Comparison of ENCODE assay signal across 8 cellular contexts in genomic region chr1:1614954-1615255, GRCh38. TPM values are rescaled to one million over a fixed set of nuclear protein-coding genes. Genes with fewer than 3 reads are reported as not detected.
DNase-seq lines count a peak whose midpoint lies in the region; ATAC-seq and TF ChIP-seq lines count a peak whose summit lies in the region.

No MANE protein-coding gene starts in this region.

- no peaks in the 10 kb centered on the region for H3K27me3 Mint-ChIP-seq in activated T-helper 1 cell treated with anti-CD3 and anti-CD28 coated beads, Interleukin-12 subunit alpha, Interleukin-12 subunit beta, Interleukin-2, Interleukin-4 antibody, amounts not matched to agents 30 ng/mL and 10 ng/mL and 1 ng/mL, durations not matched to agents 14 hours and 24 hours and 36 hours (ENCODE audit: insufficient read depth)

- peaks cover 25% of the 10 kb centered on the region for H3K4me1 Mint-ChIP-seq in activated T-helper 1 cell treated with anti-CD3 and anti-CD28 coated beads, Interleukin-12 subunit alpha, Interleukin-12 subunit beta, Interleukin-2, Interleukin-4 antibody, amounts not matched to agents 30 ng/mL and 10 ng/mL and 1 ng/mL, durations not matched to agents 14 hours and 24 hours and 36 hours (ENCODE audit: low read depth)

- no peak for TF ChIP-seq CTCF in HFF-Myc (IDR thresholded peaks at IDR 0.05; ENCODE audit: low read depth, low read length, missing control alignments)
- no peak for TF ChIP-seq CTCF in spleen (IDR thresholded peaks at IDR 0.05 in 8 of 11, conservative IDR thresholded peaks at IDR 0.05 in 3 of 11)

- H3K9me3 ChIP-seq in iPS-15b (ENCODE audit: control insufficient read depth, insufficient read depth, low read length) (no peaks in the 10 kb centered on the region), spleen (no peaks in the 10 kb centered on the region)

- peaks cover 9% of the 10 kb centered on the region for H3K36me3 ChIP-seq in iPS-15b (ENCODE audit: control insufficient read depth, insufficient read depth, low read length)
- peaks cover 0 to 22% (median 0%) of the 10 kb centered on the region in 6 donors for H3K36me3 ChIP-seq in spleen

- H3K27ac ChIP-seq in spleen = peak overlapping the region; percentile 98 to 100 (median 100)

- H3K4me1 ChIP-seq in iPS-15b (ENCODE audit: control insufficient read depth, insufficient read depth, low read length) (no peaks in the 10 kb centered on the region), spleen (peaks cover 16 to 74% (median 41%) of the 10 kb centered on the region in 6 donors)

- H3K27me3 ChIP-seq in iPS-15b (ENCODE audit: control insufficient read depth, insufficient read depth, low read length) (no peaks in the 10 kb centered on the region), spleen (replicated peaks in 1 of 7) (no peaks in the 10 kb centered on the region)

- ATAC-seq in HG03442 (IDR thresholded peaks at IDR 0.05; ENCODE audit: unreplicated experiment) (no peak), GM21423 (IDR thresholded peaks at IDR 0.05; ENCODE audit: unreplicated experiment) (no peak), GM18909 (IDR thresholded peaks at IDR 0.05; ENCODE audit: poor library complexity, unreplicated experiment) (no peak)

- intact Hi-C loops in activated T-helper 1 cell treated with anti-CD3 and anti-CD28 coated beads, Interleukin-12 subunit alpha, Interleukin-12 subunit beta, Interleukin-2, Interleukin-4 antibody, amounts not matched to agents 30 ng/mL and 10 ng/mL and 1 ng/mL, durations not matched to agents 14 hours and 24 hours and 36 hours (cut with micrococcal nuclease) = loop anchor here (1.0 to 10.0 kb wide), 11 partner anchors 16 to 780 kb away; partner anchors contain the start of genes ATAD3B, AURKAIP1, C1orf159 and CDK11A
- intact Hi-C loops in spleen (cut with DNase I; ENCODE audit: low total_unique reads) = no loop called here

- H3K4me3 Mint-ChIP-seq in activated T-helper 1 cell treated with anti-CD3 and anti-CD28 coated beads, Interleukin-12 subunit alpha, Interleukin-12 subunit beta, Interleukin-2, Interleukin-4 antibody, amounts not matched to agents 30 ng/mL and 10 ng/mL and 1 ng/mL, durations not matched to agents 14 hours and 24 hours and 36 hours = peak overlapping the region; percentile 92

- peak overlapping the region; percentile 99 for H3K27ac Mint-ChIP-seq in activated T-helper 1 cell treated with anti-CD3 and anti-CD28 coated beads, Interleukin-12 subunit alpha, Interleukin-12 subunit beta, Interleukin-2, Interleukin-4 antibody, amounts not matched to agents 30 ng/mL and 10 ng/mL and 1 ng/mL, durations not matched to agents 14 hours and 24 hours and 36 hours

- H3K9ac ChIP-seq in iPS-15b (ENCODE audit: low read depth, low read length) = peak overlapping the region; percentile 60

- DNase-seq in HFF-Myc (ENCODE audit: extremely low read depth, low read depth) (no peak), spleen (no peak), NCI-H1417 (lab: John Stamatoyannopoulos, UW) (no peak)
- no peak for DNase-seq in activated T-helper 1 cell treated with anti-CD3 and anti-CD28 coated beads, Interleukin-12 subunit alpha, Interleukin-12 subunit beta, Interleukin-2, Interleukin-4 antibody, amounts not matched to agents 30 ng/mL and 10 ng/mL and 1 ng/mL, durations not matched to agents 14 hours and 24 hours and 36 hours (ENCODE audit: low spot score)

- WGBS in spleen, 5 donors = 0 to 2% (median 0%) methylated on average over 23 of the region's 23 CpGs

- no peaks in the 10 kb centered on the region for H3K9me3 Mint-ChIP-seq in activated T-helper 1 cell treated with anti-CD3 and anti-CD28 coated beads, Interleukin-12 subunit alpha, Interleukin-12 subunit beta, Interleukin-2, Interleukin-4 antibody, amounts not matched to agents 30 ng/mL and 10 ng/mL and 1 ng/mL, durations not matched to agents 14 hours and 24 hours and 36 hours

- H3K4me3 ChIP-seq in HFF-Myc (replicated peaks; ENCODE audit: low read depth, low read length) (peak overlapping the region; percentile 77), iPS-15b (ENCODE audit: low read depth, low read length) (peak overlapping the region; percentile 87), spleen (peak overlapping the region; percentile 73 to 98 (median 83))

- peaks cover 4% of the 10 kb centered on the region for H3K36me3 Mint-ChIP-seq in activated T-helper 1 cell treated with anti-CD3 and anti-CD28 coated beads, Interleukin-12 subunit alpha, Interleukin-12 subunit beta, Interleukin-2, Interleukin-4 antibody, amounts not matched to agents 30 ng/mL and 10 ng/mL and 1 ng/mL, durations not matched to agents 14 hours and 24 hours and 36 hours (ENCODE audit: low read depth)

- no peak for TF ChIP-seq POLR2A in spleen (IDR thresholded peaks at IDR 0.05)

RNA-seq across cellular contexts. Expression of gene MIB2, which starts 0.4 kb away (rescaled TPM):
- 29.5 and 32.8 TPM in 2 replicates for total RNA-seq in activated T-helper 1 cell treated with anti-CD3 and anti-CD28 coated beads, Interleukin-12 subunit alpha, Interleukin-12 subunit beta, Interleukin-2, Interleukin-4 antibody, amounts not matched to agents 30 ng/mL and 10 ng/mL and 1 ng/mL, durations not matched to agents 14 hours and 24 hours and 36 hours
- 10 to 100 TPM; 46.2 to 76.5 (median 72.0) TPM for total RNA-seq in spleen
- 100 to 1,000 TPM in 1 of 3 donors, 10 to 100 TPM in 2; 49.6 to 165 (median 74.1) TPM for polyA plus RNA-seq in spleen

RNA-seq across cellular contexts. Expression of gene FNDC10, which starts 15.0 kb away (rescaled TPM):
- 14.6 and 14.9 TPM in 2 replicates for total RNA-seq in activated T-helper 1 cell treated with anti-CD3 and anti-CD28 coated beads, Interleukin-12 subunit alpha, Interleukin-12 subunit beta, Interleukin-2, Interleukin-4 antibody, amounts not matched to agents 30 ng/mL and 10 ng/mL and 1 ng/mL, durations not matched to agents 14 hours and 24 hours and 36 hours
- total RNA-seq in spleen = 1 to 10 TPM; 2.2 to 8.8 (median 5.6) TPM
- polyA plus RNA-seq in spleen = 1 to 10 TPM; 2.2 to 4.4 (median 3.4) TPM

RNA-seq across cellular contexts. Expression of gene MMP23B, which starts 17.1 kb away (rescaled TPM):
- total RNA-seq in activated T-helper 1 cell treated with anti-CD3 and anti-CD28 coated beads, Interleukin-12 subunit alpha, Interleukin-12 subunit beta, Interleukin-2, Interleukin-4 antibody, amounts not matched to agents 30 ng/mL and 10 ng/mL and 1 ng/mL, durations not matched to agents 14 hours and 24 hours and 36 hours = 0.49 and 0.93 TPM in 2 replicates
- total RNA-seq in spleen = 1 to 10 TPM; 1.4 to 7.3 (median 5.8) TPM
- 1 to 10 TPM; 4.2 to 9.3 (median 6.3) TPM for polyA plus RNA-seq in spleen

RNA-seq across cellular contexts. Expression of gene SSU72, which starts 40.2 kb away (rescaled TPM):
- total RNA-seq in activated T-helper 1 cell treated with anti-CD3 and anti-CD28 coated beads, Interleukin-12 subunit alpha, Interleukin-12 subunit beta, Interleukin-2, Interleukin-4 antibody, amounts not matched to agents 30 ng/mL and 10 ng/mL and 1 ng/mL, durations not matched to agents 14 hours and 24 hours and 36 hours = 135 and 137 TPM in 2 replicates
- total RNA-seq in spleen = 100 to 1,000 TPM in 5 of 7 donors, 10 to 100 TPM in 2; 86.7 to 168 (median 111) TPM
- polyA plus RNA-seq in spleen = 100 to 1,000 TPM in 1 of 3 donors, 10 to 100 TPM in 2; 89.2 to 121 (median 90.4) TPM

RNA-seq across cellular contexts. Expression of gene CDK11B, which starts 43.9 kb away (rescaled TPM):
- 39.1 and 39.6 TPM in 2 replicates for total RNA-seq in activated T-helper 1 cell treated with anti-CD3 and anti-CD28 coated beads, Interleukin-12 subunit alpha, Interleukin-12 subunit beta, Interleukin-2, Interleukin-4 antibody, amounts not matched to agents 30 ng/mL and 10 ng/mL and 1 ng/mL, durations not matched to agents 14 hours and 24 hours and 36 hours
- 10 to 100 TPM; 19.4 to 34.1 (median 27.9) TPM for total RNA-seq in spleen
- 10 to 100 TPM; 20.0 to 38.2 (median 31.2) TPM for polyA plus RNA-seq in spleen
